ENCODE assay signal across 1 cellular context in genomic region chr11:68040957-68041591, GRCh38.
TF ChIP-seq lines count a peak whose summit lies in the region.

No MANE protein-coding gene starts in this region.

TF ChIP-seq in liver, 16 proteins besides CTCF, POLR2A, EP300 and RAD21 (continued from another document):
- TF ChIP-seq REST (IDR thresholded peaks at IDR 0.05) (no peak), NR2F2 (IDR thresholded peaks at IDR 0.05) (no peak), SP1 (IDR thresholded peaks at IDR 0.05) (no peak), FOXA2 (IDR thresholded peaks at IDR 0.05) (no peak), YY1 (IDR thresholded peaks at IDR 0.05) (no peak)
